Comparison of ENCODE assay signal across 15 cellular contexts in genomic region chr6:6246539-6246938, GRCh38.
A peak's percentile ranks its signal among the peaks of the same experiment; 100 is the strongest.
DNase-seq lines count a peak whose midpoint lies in the region; ATAC-seq lines count a peak whose summit lies in the region.
"Had no signal": no experiment of that assay in that cellular context is flagged by ENCODE, and none has a peak within 500 bp of the region (broad histone marks: within the 10 kb centered on the region; RNA-seq: fewer than 3 reads in every experiment).

No MANE protein-coding gene starts in this region.

- H3K79me2 ChIP-seq in Karpas-422 (ENCODE audit: low read length) = no peaks in the 10 kb centered on the region
- H3K79me2 ChIP-seq: parathyroid adenoma had no signal

- peaks cover 46% of the 10 kb centered on the region for H3K4me1 ChIP-seq in Karpas-422 (ENCODE audit: low read length)
- H3K4me1 ChIP-seq: parathyroid adenoma had no signal

- H3K36me3 ChIP-seq in Karpas-422 (ENCODE audit: insufficient read depth, low read length) = no peaks in the 10 kb centered on the region

- DNase-seq in NCI-H82 (lab: John Stamatoyannopoulos, UW) (peak; percentile 57), NCI-H82 treated with DMSO at 0.1 percent for 48 hours (lab: John Stamatoyannopoulos, UW; ENCODE audit: unreplicated experiment) (no peak), Karpas-422 (peak; percentile 86), renal cortical epithelial cell (ENCODE audit: low read depth) (peak; percentile 85), DMS153 (lab: John Stamatoyannopoulos, UW) (no peak), Right ventricle myocardium inferior (ENCODE audit: missing footprints) (no peak), epidermal melanocyte (ENCODE audit: insufficient read length, low spot score) (no peak)
- DNase-seq: caudate nucleus; foreskin fibroblast; NCI-H1930; stimulated activated CD4-positive, alpha-beta T cell treated with anti-CD3 and anti-CD28 coated beads, Interleukin-2, amount 100 ng/mL, for 48 hours had no signal

- no peaks in the 10 kb centered on the region for H4K20me1 ChIP-seq in Karpas-422 (ENCODE audit: insufficient read depth, low read depth, low read length)

- intact Hi-C loops in Right ventricle myocardium inferior (cut with DNase I) = no loop called here

- no peak overlapping the region for H3K9ac ChIP-seq in Karpas-422 (ENCODE audit: low read length)
- H3K9ac ChIP-seq: parathyroid adenoma had no signal

- H3K9me3 ChIP-seq in Karpas-422 (ENCODE audit: low read length) = no peaks in the 10 kb centered on the region

- 0 out of 2 replicates have a peak overlapping the region, but pooled peaks have one; percentile 8 for H3K4me3 ChIP-seq in Karpas-422 (ENCODE audit: low read length)
- H3K4me3 ChIP-seq: lung had no signal

- H3K9me2 ChIP-seq in Karpas-422 (replicated peaks; ENCODE audit: insufficient read depth, low read length) = no peaks in the 10 kb centered on the region

- 0 out of 2 replicates have a peak overlapping the region, but pooled peaks have one; percentile 12 for H3K27ac ChIP-seq in Karpas-422 (ENCODE audit: low read length)
- H3K27ac ChIP-seq: parathyroid adenoma had no signal

- ATAC-seq in HG02759 (IDR thresholded peaks at IDR 0.05; ENCODE audit: unreplicated experiment) = peak; percentile 84
- ATAC-seq in Right ventricle myocardium inferior = no peak
- ATAC-seq: activated CD4-positive, CD25-positive, alpha-beta regulatory T cell treated with anti-CD3 and anti-CD28 coated beads, Interleukin-2, amount 50 U/mL, for 24 hours had no signal

- H3K4me2 ChIP-seq in Karpas-422 (ENCODE audit: low read depth, low read length, poor library complexity, severe bottlenecking) = peak overlapping the region; percentile 53

- 0 out of 2 replicates have a peak overlapping the region, but pooled peaks have one; percentile 16 for H2AFZ ChIP-seq in Karpas-422 (ENCODE audit: low read length)
- H2AFZ ChIP-seq: parathyroid adenoma had no signal

- H3K27me3 ChIP-seq in Karpas-422 (ENCODE audit: low read length) = no peaks in the 10 kb centered on the region

Comparison
In these comparisons a context has a peak if more than half of its experiments do, and no peak if none do; other contexts are left out.
1. DNase-seq: peak in NCI-H82 (single experiment), Karpas-422 (single experiment) and renal cortical epithelial cell (single experiment); none in NCI-H82 treated with DMSO at 0.1 percent for 48 hours (single experiment), DMS153 (single experiment), Right ventricle myocardium inferior (single experiment) and epidermal melanocyte (single experiment).